ENCODE assay signal across 19 cellular contexts in the genomic region with DNA sequence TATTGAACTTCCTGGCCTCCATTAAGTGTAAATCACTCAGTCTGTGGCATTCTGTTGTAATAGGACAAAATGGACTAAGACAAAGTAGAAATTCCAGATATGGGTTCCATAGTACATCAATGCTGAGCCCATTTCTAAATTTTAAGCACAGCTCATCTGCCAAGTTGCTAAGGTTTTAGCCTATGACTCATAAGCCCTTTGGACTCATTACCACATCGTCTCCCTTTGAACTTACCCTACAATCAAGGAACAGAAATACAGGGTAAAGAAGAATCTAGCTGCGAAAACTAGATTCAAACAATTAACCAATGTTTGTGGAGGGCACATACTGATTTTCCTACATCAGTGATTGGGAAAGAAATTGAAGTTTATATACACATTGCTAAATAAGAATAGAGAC. TPM values are rescaled to one million over a fixed set of nuclear protein-coding genes. Genes with fewer than 3 reads are reported as not detected.
DNase-seq lines count a peak whose midpoint lies in the region; ATAC-seq, FAIRE-seq and TF ChIP-seq lines count a peak whose summit lies in the region.
"Had no signal": no experiment of that assay in that cellular context is flagged by ENCODE, and none has a peak within 500 bp of the region (broad histone marks: within the 10 kb centered on the region; RNA-seq: fewer than 3 reads in every experiment).

No MANE protein-coding gene starts in this region.

- POLR2A ChIA-PET in HCT116 (lab: Charles Lee) = no interaction called here
- POLR2A ChIA-PET in PC-3 (lab: Charles Lee; ENCODE audit: unreplicated experiment) = no interaction called here
- POLR2A ChIA-PET in HepG2 (lab: Yijun Ruan, JAX) = no interaction called here

- H3K9ac ChIP-seq in HCT116 (ENCODE audit: low read length) (no peak overlapping the region), PC-3 (ENCODE audit: low read length) (no peak overlapping the region), endodermal cell (ENCODE audit: extremely low read depth, low read length, poor library complexity, severe bottlenecking) (no peak overlapping the region), HepG2 (ENCODE audit: insufficient read depth, low read depth, low read length) (no peak overlapping the region)

- H3K27me3 ChIP-seq in HCT116 (ENCODE audit: insufficient read depth, low read length) (peaks cover 18% of the 10 kb centered on the region; the same call in 1 of the 2 replicates), PC-3 (ENCODE audit: low read length) (peaks cover 12% of the 10 kb centered on the region; the same call in 1 of the 2 replicates), endodermal cell (ENCODE audit: control insufficient read depth, insufficient read depth, low read length, poor library complexity, severe bottlenecking) (peaks cover 4% of the 10 kb centered on the region), HepG2 (ENCODE audit: control insufficient read depth in 1 of 2, insufficient read depth in 2 of 2, low read length in 2 of 2) (no peaks in the 10 kb centered on the region)
- H3K27me3 ChIP-seq: neutrophil, testis had no signal

- intact Hi-C loops in HCT116 (cut with micrococcal nuclease) = no loop called here
- intact Hi-C loops in PC-3 (cut with micrococcal nuclease) = no loop called here
- intact Hi-C loops in HepG2 (cut with micrococcal nuclease; ENCODE audit: unreplicated experiment) = no loop called here

- H3K9me3 ChIP-seq in HCT116 (ENCODE audit: control insufficient read depth in 1 of 2, insufficient read depth in 1 of 2, low read depth in 1 of 2, low read length in 2 of 2) (no peaks in the 10 kb centered on the region), PC-3 (ENCODE audit: low read length) (no peaks in the 10 kb centered on the region), endodermal cell (ENCODE audit: control insufficient read depth, low read length) (peaks cover 13% of the 10 kb centered on the region), HepG2 (ENCODE audit: low read length) (no peaks in the 10 kb centered on the region)
- H3K9me3 ChIP-seq: neutrophil, testis had no signal

- H3K4me1 ChIP-seq in HCT116 (ENCODE audit: control insufficient read depth in 1 of 2, insufficient read depth in 2 of 2, low read length in 2 of 2) = no peaks in the 10 kb centered on the region
- no peaks in the 10 kb centered on the region for H3K4me1 ChIP-seq in PC-3 (ENCODE audit: insufficient read depth, low read length)
- no peaks in the 10 kb centered on the region for H3K4me1 ChIP-seq in endodermal cell (ENCODE audit: control insufficient read depth, insufficient read depth, low read length)
- peaks cover 8% of the 10 kb centered on the region for H3K4me1 ChIP-seq in HepG2 (ENCODE audit: insufficient read depth, low read length)
- H3K4me1 ChIP-seq: testis had no signal

- H3K36me3 ChIP-seq in HCT116 (ENCODE audit: control insufficient read depth in 1 of 2, insufficient read depth in 2 of 2, low read length in 2 of 2) (no peaks in the 10 kb centered on the region), PC-3 (ENCODE audit: low read depth, low read length) (no peaks in the 10 kb centered on the region), endodermal cell (ENCODE audit: control insufficient read depth, insufficient read depth, low read length) (no peaks in the 10 kb centered on the region), HepG2 (replicated peaks in 1 of 2; ENCODE audit: control insufficient read depth in 1 of 2, insufficient read depth in 2 of 2, low read length in 2 of 2) (no peaks in the 10 kb centered on the region)
- H3K36me3 ChIP-seq: neutrophil had no signal

- 0 out of 4 replicates have a peak, but pooled peaks of 1 of the 2 experiments have one; percentile 39 for TF ChIP-seq EP300 in HepG2 (IDR thresholded peaks at IDR 0.05; ENCODE audit: low read depth in 2 of 2, low read length in 2 of 2)
- no peak for TF ChIP-seq EP300 in HepG2 (CRISPR knock-in tag; IDR thresholded peaks at IDR 0.05; ENCODE audit: borderline replicate concordance)

- no peak for DNase-seq in HCT116 (ENCODE audit: low read depth, low spot score)
- peak; percentile 3 for DNase-seq in PC-3
- no peak for DNase-seq in endodermal cell
- DNase-seq in HepG2 (ENCODE audit: low spot score) = peak; percentile 60
- DNase-seq in activated T-cell treated with anti-CD3 and anti-CD28 coated beads, Interleukin-2, amount 50 U/mL, for 24 hours = no peak
- DNase-seq in GM19239 (ENCODE audit: insufficient read length, low spot score) = no peak
- DNase-seq in NCI-H187 treated with DMSO at 0.1 percent for 48 hours (lab: John Stamatoyannopoulos, UW) = no peak
- DNase-seq in NK-92 (lab: John Stamatoyannopoulos, UW; ENCODE audit: unreplicated experiment) = no peak
- DNase-seq: activated CD4-positive, alpha-beta T cell treated with anti-CD3 and anti-CD28 coated beads, Interleukin-2, amount 10 ng/mL, durations not matched to agents 24 days and 14 days; KBM-7; NCI-H1092; NCI-H2081 treated with DMSO at 0.1 percent for 48 hours; NCI-H510A; Right ventricle myocardium superior; testis had no signal

- CTCF ChIA-PET in HCT116 (lab: Charles Lee) (no interaction called here), PC-3 (lab: Charles Lee) (no interaction called here), HepG2 (lab: Yijun Ruan, JAX; ENCODE audit: low intra/inter-chr PET ratio, low total read pairs) (no interaction called here)

- H3K4me3 Mint-ChIP-seq in endodermal cell = no peak overlapping the region
- H3K4me3 Mint-ChIP-seq in activated T-cell treated with anti-CD3 and anti-CD28 coated beads, Interleukin-2, amount 50 U/mL, for 24 hours = no peak overlapping the region
- H3K4me3 Mint-ChIP-seq: activated CD4-positive, alpha-beta T cell treated with anti-CD3 and anti-CD28 coated beads, Interleukin-2, amount 10 ng/mL, durations not matched to agents 24 days and 14 days; CD14-positive monocyte had no signal

- no peaks in the 10 kb centered on the region for H3F3A ChIP-seq in PC-3 (ENCODE audit: low read length, unreplicated experiment)

- H3K9me3 Mint-ChIP-seq in endodermal cell = peaks cover 6% of the 10 kb centered on the region
- H3K9me3 Mint-ChIP-seq in activated T-cell treated with anti-CD3 and anti-CD28 coated beads, Interleukin-2, amount 50 U/mL, for 24 hours = no peaks in the 10 kb centered on the region
- H3K9me3 Mint-ChIP-seq: activated CD4-positive, alpha-beta T cell treated with anti-CD3 and anti-CD28 coated beads, Interleukin-2, amount 10 ng/mL, durations not matched to agents 24 days and 14 days had no signal

- H4K20me1 ChIP-seq in HCT116 (ENCODE audit: insufficient read depth) (no peaks in the 10 kb centered on the region), PC-3 (ENCODE audit: low read length) (no peaks in the 10 kb centered on the region), HepG2 (ENCODE audit: insufficient read depth, low read length) (no peaks in the 10 kb centered on the region)

- TF ChIP-seq CTCF in HCT116 (IDR thresholded peaks at IDR 0.05 in 2 of 3, conservative IDR thresholded peaks at IDR 0.05 in 1 of 3; ENCODE audit: borderline replicate concordance in 1 of 3, insufficient read depth in 1 of 3, low read depth in 2 of 3, low read length in 2 of 3) (no peak), PC-3 (conservative IDR thresholded peaks at IDR 0.05; ENCODE audit: low read depth, low read length) (no peak), endodermal cell (conservative IDR thresholded peaks at IDR 0.05) (no peak), HepG2 (CRISPR knock-in tag; IDR thresholded peaks at IDR 0.05) (no peak)

- TF ChIP-seq RAD21 in HCT116 (IDR thresholded peaks at IDR 0.05; ENCODE audit: low read depth) (no peak), HepG2 (CRISPR knock-in tag; IDR thresholded peaks at IDR 0.05) (no peak)

- no peak for TF ChIP-seq POLR2A in HCT116 (IDR thresholded peaks at IDR 0.05; ENCODE audit: borderline replicate concordance, extremely low read depth, insufficient read depth, insufficient read length)
- TF ChIP-seq POLR2A in HepG2 (IDR thresholded peaks at IDR 0.05; ENCODE audit: insufficient read depth in 1 of 2, low read depth in 2 of 2, low read length in 2 of 2) = no peak

- no peaks in the 10 kb centered on the region for H3K9me2 ChIP-seq in HCT116 (ENCODE audit: insufficient read depth)
- no peaks in the 10 kb centered on the region for H3K9me2 ChIP-seq in PC-3 (replicated peaks; ENCODE audit: low read length)

- H2AFZ ChIP-seq in HCT116 (ENCODE audit: low read depth, low read length, poor library complexity, severe bottlenecking) = no peak overlapping the region
- no peak overlapping the region for H2AFZ ChIP-seq in PC-3 (ENCODE audit: low read length)
- no peak overlapping the region for H2AFZ ChIP-seq in HepG2 (ENCODE audit: low read length)

- RAD21 ChIA-PET in HCT116 (lab: Charles Lee; ENCODE audit: low non-redundant PET in 1 of 2, low total read pairs in 2 of 2, uncharacterized antibody in 2 of 2, unreplicated experiment in 2 of 2) = no interaction called here

- ATAC-seq in HCT116 (no peak), PC-3 (no peak), HepG2 (peak; percentile 77)

- H3K27ac ChIP-seq in HCT116 (ENCODE audit: low read depth, low read length) (no peak overlapping the region), PC-3 (ENCODE audit: low read length) (no peak overlapping the region), endodermal cell (ENCODE audit: low read depth, low read length) (no peak overlapping the region), HepG2 (ENCODE audit: extremely low read length, insufficient read depth, low read length) (no peak overlapping the region)
- H3K27ac ChIP-seq: neutrophil, testis had no signal

- H3K4me2 ChIP-seq in HCT116 (ENCODE audit: low read length) = no peak overlapping the region
- H3K4me2 ChIP-seq in PC-3 (ENCODE audit: low read length) = no peak overlapping the region
- H3K4me2 ChIP-seq in HepG2 (ENCODE audit: low read depth, low read length) = no peak overlapping the region

- H3K36me3 Mint-ChIP-seq in endodermal cell (ENCODE audit: low read depth) = no peaks in the 10 kb centered on the region
- H3K36me3 Mint-ChIP-seq in activated T-cell treated with anti-CD3 and anti-CD28 coated beads, Interleukin-2, amount 50 U/mL, for 24 hours (ENCODE audit: low read depth) = no peaks in the 10 kb centered on the region
- H3K36me3 Mint-ChIP-seq: CD14-positive monocyte had no signal

- 98% methylated on average over 2 of the region's 2 CpGs; no CpG with 5 or more reads in 1 of the 2 experiments for WGBS in endodermal cell (ENCODE audit: insufficient coverage in 1 of 2, insufficient read length in 1 of 2), 2 experiments
- WGBS in HepG2 (ENCODE audit: low lambda C conversion rate) = 0% methylated on average over 2 of the region's 2 CpGs

- FAIRE-seq in HepG2 (lab: Jason Lieb, UNC) = no peak
- no peak for FAIRE-seq in GM19239 (lab: Jason Lieb, UNC)
- FAIRE-seq: H54 had no signal

- no peaks in the 10 kb centered on the region for H3K27me3 Mint-ChIP-seq in endodermal cell (ENCODE audit: insufficient read depth)
- H3K27me3 Mint-ChIP-seq in activated T-cell treated with anti-CD3 and anti-CD28 coated beads, Interleukin-2, amount 50 U/mL, for 24 hours = peaks cover 5% of the 10 kb centered on the region
- H3K27me3 Mint-ChIP-seq: activated CD4-positive, alpha-beta T cell treated with anti-CD3 and anti-CD28 coated beads, Interleukin-2, amount 10 ng/mL, durations not matched to agents 24 days and 14 days had no signal

- no peaks in the 10 kb centered on the region for H3K79me2 ChIP-seq in HCT116 (ENCODE audit: insufficient read depth, low read length)
- H3K79me2 ChIP-seq in PC-3 (ENCODE audit: low read length) = no peaks in the 10 kb centered on the region
- H3K79me2 ChIP-seq in HepG2 (ENCODE audit: insufficient read depth, low read length) = no peaks in the 10 kb centered on the region

- no TSS peak for BruUV-seq in HCT116 (replicated peaks; lab: Mats Ljungman, UMichigan)
- BruUV-seq in PC-3 (replicated peaks; lab: Mats Ljungman, UMichigan) = no TSS peak
- no TSS peak for BruUV-seq in HepG2 (replicated peaks; lab: Mats Ljungman, UMichigan)

- no peak overlapping the region for H3K27ac Mint-ChIP-seq in endodermal cell
- no peak overlapping the region for H3K27ac Mint-ChIP-seq in activated T-cell treated with anti-CD3 and anti-CD28 coated beads, Interleukin-2, amount 50 U/mL, for 24 hours
- H3K27ac Mint-ChIP-seq: activated CD4-positive, alpha-beta T cell treated with anti-CD3 and anti-CD28 coated beads, Interleukin-2, amount 10 ng/mL, durations not matched to agents 24 days and 14 days; CD14-positive monocyte had no signal

- in situ Hi-C loops in HepG2 (cut with HindIII; ENCODE audit: extremely low pct_ligation_motif_present, low pct_unique_long_range_greater_than_20kb) = no loop called here

- peaks cover 12% of the 10 kb centered on the region for H3K4me1 Mint-ChIP-seq in endodermal cell
- H3K4me1 Mint-ChIP-seq in activated T-cell treated with anti-CD3 and anti-CD28 coated beads, Interleukin-2, amount 50 U/mL, for 24 hours (ENCODE audit: low read depth) = no peaks in the 10 kb centered on the region
- H3K4me1 Mint-ChIP-seq: activated CD4-positive, alpha-beta T cell treated with anti-CD3 and anti-CD28 coated beads, Interleukin-2, amount 10 ng/mL, durations not matched to agents 24 days and 14 days; CD14-positive monocyte had no signal

- H3K4me3 ChIP-seq in HCT116 (replicated peaks in 1 of 2; ENCODE audit: low read depth in 1 of 2, low read length in 2 of 2) (no peak overlapping the region), PC-3 (ENCODE audit: low read length) (no peak overlapping the region), endodermal cell (ENCODE audit: low read length) (peak overlapping the region; percentile 0), HepG2 (replicated peaks in 1 of 3; ENCODE audit: insufficient read depth in 1 of 3, low read depth in 2 of 3, low read length in 3 of 3) (no peak overlapping the region)
- H3K4me3 ChIP-seq: testis had no signal

RNA-seq across cellular contexts. Expression of a gene that starts 31.8 kb away (rescaled TPM):
- not detected for total RNA-seq in HCT116 (2021; ENCODE audit: unreplicated experiment)
- not detected in 2 replicates for polyA plus RNA-seq in HCT116 (2012)
- not detected in 2 replicates for total RNA-seq in PC-3 (2014; rRNA removed)
- not detected for total RNA-seq in endodermal cell
- not detected for polyA plus RNA-seq in endodermal cell (2013, experiment 1 of 2)
- not detected for polyA plus RNA-seq in endodermal cell (2013, experiment 2 of 2)
- not detected in 2 replicates for total RNA-seq in HepG2 (2016; rRNA removed; fragmentation: Illumina TruSeq; extraction: Trizol)
- not detected in 2 replicates for total RNA-seq in HepG2 (2016; cell fraction: cytosol; rRNA removed; fragmentation: Illumina TruSeq; extraction: Trizol; ENCODE audit: low read depth)
- total RNA-seq in HepG2 (2016; cell fraction: insoluble cytoplasmic fraction; rRNA removed; fragmentation: Illumina TruSeq; extraction: Trizol) = not detected in 2 replicates
- total RNA-seq in HepG2 (2016; cell fraction: membrane; rRNA removed; fragmentation: Illumina TruSeq; extraction: Trizol) = not detected in 2 replicates
- not detected in 2 replicates for total RNA-seq in HepG2 (2016; cell fraction: nucleus; rRNA removed; fragmentation: Illumina TruSeq; extraction: Trizol)
- polyA plus RNA-seq in HepG2 (2011; rRNA removed) = not detected in 2 replicates
- polyA plus RNA-seq in HepG2 (2011; cell fraction: cytosol; rRNA removed) = not detected in 2 replicates
- polyA plus RNA-seq in HepG2 (2011; cell fraction: nucleus; rRNA removed) = not detected in 2 replicates
- polyA plus RNA-seq in HepG2 (2012) = not detected in 2 replicates
- not detected in 2 replicates for polyA plus RNA-seq in HepG2 (2016; cell fraction: cytosol; fragmentation: Illumina TruSeq; extraction: Trizol; ENCODE audit: low read depth)
- polyA plus RNA-seq in HepG2 (2016; cell fraction: insoluble cytoplasmic fraction; fragmentation: Illumina TruSeq; extraction: Trizol; ENCODE audit: low read depth) = not detected in 2 replicates
- not detected in 2 replicates for polyA plus RNA-seq in HepG2 (2016; cell fraction: membrane; fragmentation: Illumina TruSeq; extraction: Trizol; ENCODE audit: low read depth)
- polyA plus RNA-seq in HepG2 (2016; cell fraction: nucleus; fragmentation: Illumina TruSeq; extraction: Trizol; ENCODE audit: insufficient read depth, low read depth) = not detected in 2 replicates
- 0.06 and 0.16 TPM in 2 replicates for polyA minus RNA-seq in HepG2 (2011; rRNA and poly(A)+ RNA removed; ENCODE audit: low replicate concordance)
- polyA minus RNA-seq in HepG2 (2011; cell fraction: cytosol; rRNA and poly(A)+ RNA removed) = not detected in 2 replicates
- not detected in 2 replicates for polyA minus RNA-seq in HepG2 (2011; cell fraction: nucleus; rRNA and poly(A)+ RNA removed)
- total RNA-seq: activated CD4-positive, alpha-beta T cell treated with anti-CD3 and anti-CD28 coated beads, Interleukin-2, amount 10 ng/mL, durations not matched to agents 24 days and 14 days; Right ventricle myocardium superior had no signal
- polyA plus RNA-seq: AG04450, CD14-positive monocyte had no signal

Comparison
In these comparisons a context has a peak if more than half of its experiments do, and no peak if none do; other contexts are left out.
1. DNase-seq: peak in PC-3 (single experiment) and HepG2 (single experiment); none in HCT116 (single experiment), endodermal cell (single experiment), activated T-cell treated with anti-CD3 and anti-CD28 coated beads, Interleukin-2, amount 50 U/mL, for 24 hours (single experiment), GM19239 (single experiment), NCI-H187 treated with DMSO at 0.1 percent for 48 hours (single experiment) and NK-92 (single experiment).